7 cellular contexts compared by ENCODE assay signal in genomic region chrX:56978172-56978571, GRCh38. TPM values are rescaled to one million over a fixed set of nuclear protein-coding genes. Genes with fewer than 3 reads are reported as not detected.
DNase-seq lines count a peak whose midpoint lies in the region; ATAC-seq and TF ChIP-seq lines count a peak whose summit lies in the region.

No MANE protein-coding gene starts in this region.

- no peaks in the 10 kb centered on the region for H3K27me3 Mint-ChIP-seq in activated T-helper 17 cell treated with anti-CD3 and anti-CD28 coated beads, Interleukin-2, amount 50 U/mL, for 72 hours

- no peak overlapping the region for H3K27ac Mint-ChIP-seq in activated T-helper 17 cell treated with anti-CD3 and anti-CD28 coated beads, Interleukin-2, amount 50 U/mL, for 72 hours

- H3K4me3 ChIP-seq in heart left ventricle (no peak overlapping the region), gastrocnemius medialis (no peak overlapping the region)

- peak; percentile 33 for DNase-seq in EL
- DNase-seq in NCI-H748 (lab: John Stamatoyannopoulos, UW; ENCODE audit: unreplicated experiment) = peak; percentile 59
- peak in 2 of 5 donors; percentile 9 to 18 for DNase-seq in heart left ventricle
- DNase-seq in gastrocnemius medialis = peak; percentile 5 to 15

- TF ChIP-seq CTCF in heart left ventricle (IDR thresholded peaks at IDR 0.05) (peak; percentile 37 to 68 (median 60)), gastrocnemius medialis (IDR thresholded peaks at IDR 0.05 in 4 of 5, conservative IDR thresholded peaks at IDR 0.05 in 1 of 5) (peak in 4 of 5 experiments; percentile 51 to 69 (median 54))

- H3K4me1 ChIP-seq in heart left ventricle (no peaks in the 10 kb centered on the region), gastrocnemius medialis (no peaks in the 10 kb centered on the region)

- no peak for TF ChIP-seq POLR2A in heart left ventricle (IDR thresholded peaks at IDR 0.05)
- no peak for TF ChIP-seq POLR2A in gastrocnemius medialis (IDR thresholded peaks at IDR 0.05)

- ATAC-seq in GM19397 (IDR thresholded peaks at IDR 0.05; ENCODE audit: unreplicated experiment) (peak; percentile 91), HG03378 (IDR thresholded peaks at IDR 0.05; ENCODE audit: unreplicated experiment) (peak; percentile 97), heart left ventricle (peak in 2 of 4 donors; percentile 74 to 76), gastrocnemius medialis (peak; percentile 60 to 62)
- peak; percentile 67 for ATAC-seq in activated T-helper 17 cell treated with anti-CD3 and anti-CD28 coated beads, Interleukin-2, amount 50 U/mL, for 72 hours (replicated peaks)

- H3K9me3 Mint-ChIP-seq in activated T-helper 17 cell treated with anti-CD3 and anti-CD28 coated beads, Interleukin-2, amount 50 U/mL, for 72 hours = no peaks in the 10 kb centered on the region

- no peaks in the 10 kb centered on the region for H3K9me3 ChIP-seq in heart left ventricle
- no peaks in the 10 kb centered on the region for H3K9me3 ChIP-seq in gastrocnemius medialis

- WGBS in heart left ventricle, 4 donors = 28 to 67% (median 46%) methylated on average over 1 of the region's 1 CpG

- H3K4me3 Mint-ChIP-seq in activated T-helper 17 cell treated with anti-CD3 and anti-CD28 coated beads, Interleukin-2, amount 50 U/mL, for 72 hours = no peak overlapping the region

- no peaks in the 10 kb centered on the region for H3K4me1 Mint-ChIP-seq in activated T-helper 17 cell treated with anti-CD3 and anti-CD28 coated beads, Interleukin-2, amount 50 U/mL, for 72 hours

- H3K36me3 ChIP-seq in heart left ventricle (peaks cover 0 to 42% (median 10%) of the 10 kb centered on the region in 9 donors), gastrocnemius medialis (peaks cover 0 to 5% of the 10 kb centered on the region in 2 donors)

- H3K36me3 Mint-ChIP-seq in activated T-helper 17 cell treated with anti-CD3 and anti-CD28 coated beads, Interleukin-2, amount 50 U/mL, for 72 hours (ENCODE audit: low read depth) = peaks cover 58% of the 10 kb centered on the region

- H3K27me3 ChIP-seq in heart left ventricle (no peaks in the 10 kb centered on the region), gastrocnemius medialis (no peaks in the 10 kb centered on the region)

- in situ Hi-C loops in gastrocnemius medialis (cut with MboI; ENCODE audit: low sequenced_read_pairs in 4 of 4) = loop anchor here in 3 of 4 donors (25.0 kb wide), 1 partner anchor 166 kb away; no protein-coding TSS in a partner anchor

- no peak overlapping the region for H3K27ac ChIP-seq in heart left ventricle
- H3K27ac ChIP-seq in gastrocnemius medialis = no peak overlapping the region

- intact Hi-C loops in heart left ventricle (cut with DNase I) = loop anchor here in 5 of 10 donors (2.0 to 10.0 kb wide), 4 partner anchors 171 to 176 kb away; no protein-coding TSS in a partner anchor
- intact Hi-C loops in gastrocnemius medialis (cut with DNase I; ENCODE audit: low total_unique reads) = loop anchor here (1.0 kb wide), 1 partner anchor 175 kb away; no protein-coding TSS in a partner anchor

RNA-seq across cellular contexts. Expression of gene SPIN3, which starts 17.2 kb away (rescaled TPM):
- total RNA-seq in activated T-helper 17 cell treated with anti-CD3 and anti-CD28 coated beads, Interleukin-2, amount 50 U/mL, for 72 hours = 10 to 100 TPM in 1 of 2 donors, 1 to 10 TPM in 1; 7.6 to 11.7 TPM
- total RNA-seq in heart left ventricle = 1 to 10 TPM; 1.6 to 6.0 (median 3.9) TPM
- polyA plus RNA-seq in heart left ventricle = 1 to 10 TPM; 2.5 to 2.9 TPM
- 1 to 10 TPM in 3 of 4 donors, under 1 TPM in 1; 0.85 to 7.4 (median 1.8) TPM for total RNA-seq in gastrocnemius medialis
